16 cellular contexts compared by ENCODE assay signal in genomic region chr20:49809803-49810359, GRCh38.
"Had no signal": no experiment of that assay in that cellular context is flagged by ENCODE, and none has a peak within 500 bp of the region (broad histone marks: within the 10 kb centered on the region; RNA-seq: fewer than 3 reads in every experiment).

No MANE protein-coding gene starts in this region.

- H3K36me3 ChIP-seq: thyroid gland, vagina had no signal

- H3K4me3 Mint-ChIP-seq: activated CD8-positive, alpha-beta memory T cell treated with anti-CD3 and anti-CD28 coated beads, Interleukin-2, amount 10 ng/mL, durations not matched to agents 7 days and 5 days; activated naive CD8-positive, alpha-beta T cell; activated T-cell treated with anti-CD3 and anti-CD28 coated beads, Interleukin-2, amount 50 U/mL, for 24 hours; endodermal cell had no signal

- H3K27me3 Mint-ChIP-seq: activated CD8-positive, alpha-beta memory T cell treated with anti-CD3 and anti-CD28 coated beads, Interleukin-2, amount 10 ng/mL, durations not matched to agents 7 days and 5 days; activated naive CD8-positive, alpha-beta T cell; activated T-cell treated with anti-CD3 and anti-CD28 coated beads, Interleukin-2, amount 50 U/mL, for 24 hours had no signal

- H3K9me3 Mint-ChIP-seq: activated T-cell treated with anti-CD3 and anti-CD28 coated beads, Interleukin-2, amount 50 U/mL, for 24 hours; endodermal cell had no signal

- ATAC-seq: activated CD4-positive, CD25-positive, alpha-beta regulatory T cell treated with anti-CD3 and anti-CD28 coated beads, Interleukin-2, amount 50 U/mL, for 24 hours; activated CD8-positive, alpha-beta memory T cell treated with anti-CD3 and anti-CD28 coated beads, Interleukin-2, amount 10 ng/mL, durations not matched to agents 7 days and 5 days; left lung had no signal

- H3K36me3 Mint-ChIP-seq: activated naive CD8-positive, alpha-beta T cell had no signal

- H3K27me3 ChIP-seq: esophagus muscularis mucosa, left lung, thyroid gland, vagina had no signal

- DNase-seq: activated CD4-positive, alpha-beta T cell treated with anti-CD3 and anti-CD28 coated beads, Interleukin-2, amount 50 U/mL, for 48 hours; activated CD8-positive, alpha-beta memory T cell treated with anti-CD3 and anti-CD28 coated beads, Interleukin-2, amount 10 ng/mL, durations not matched to agents 7 days and 5 days; activated effector memory CD4-positive, alpha-beta T cell treated with Interleukin-2 at 50 U/mL for 16 hours; endodermal cell; foreskin fibroblast; left lung; mesenchymal stem cell; posterior cingulate gyrus; stimulated activated CD4-positive, alpha-beta T cell treated with anti-CD3 and anti-CD28 coated beads, Interleukin-4, amount 100 ng/mL, for 4 hours; T-helper 2 cell; thyroid gland had no signal

- H3K9me3 ChIP-seq: esophagus muscularis mucosa, left lung, thyroid gland, vagina had no signal

- H3K27ac Mint-ChIP-seq: activated CD8-positive, alpha-beta memory T cell treated with anti-CD3 and anti-CD28 coated beads, Interleukin-2, amount 10 ng/mL, durations not matched to agents 7 days and 5 days; activated naive CD8-positive, alpha-beta T cell; activated T-cell treated with anti-CD3 and anti-CD28 coated beads, Interleukin-2, amount 50 U/mL, for 24 hours; endodermal cell had no signal

- H3K4me3 ChIP-seq: esophagus muscularis mucosa, left lung, thyroid gland, vagina had no signal

- H3K27ac ChIP-seq: esophagus muscularis mucosa, thyroid gland, vagina had no signal
